20 cellular contexts compared by ENCODE assay signal in the genomic region with DNA sequence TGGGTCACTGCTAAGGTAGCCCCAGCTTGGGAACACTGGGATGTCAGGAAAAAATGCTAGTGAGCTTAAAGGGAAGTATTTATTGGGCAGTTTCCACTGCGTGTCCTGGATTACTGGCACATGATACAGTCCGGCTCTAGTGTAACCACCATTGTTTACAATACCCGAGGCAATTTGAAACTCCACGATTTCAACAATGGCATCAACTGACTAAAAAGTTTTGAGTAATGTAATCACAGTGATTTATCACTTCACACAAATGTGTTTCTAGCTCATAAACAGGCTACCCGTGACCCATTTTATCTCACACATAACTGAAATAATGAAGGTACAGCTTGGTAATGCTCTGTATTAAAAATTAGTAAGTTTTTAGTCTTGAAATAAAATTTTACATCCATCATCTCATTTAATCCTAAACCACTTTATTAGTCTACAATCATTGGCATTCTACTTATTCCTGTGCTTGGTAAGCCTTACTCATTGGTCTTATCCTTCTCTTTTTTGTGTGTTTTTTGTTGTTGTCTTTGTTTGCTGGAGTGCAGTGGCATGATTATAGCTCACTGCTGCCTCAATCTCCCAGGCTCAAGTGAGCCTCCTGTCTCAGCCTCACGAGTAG. TPM values are rescaled to one million over a fixed set of nuclear protein-coding genes. Genes with fewer than 3 reads are reported as not detected.
DNase-seq lines count a peak whose midpoint lies in the region; ATAC-seq and TF ChIP-seq lines count a peak whose summit lies in the region.
"Had no signal": no experiment of that assay in that cellular context is flagged by ENCODE, and none has a peak within 500 bp of the region (broad histone marks: within the 10 kb centered on the region; RNA-seq: fewer than 3 reads in every experiment).

No MANE protein-coding gene starts in this region.

- TF ChIP-seq CTCF in HFFc6 (IDR thresholded peaks at IDR 0.05): no peak
- TF ChIP-seq CTCF in endothelial cell (IDR thresholded peaks at IDR 0.05; ENCODE audit: unreplicated experiment): no peak

- no peaks in the 10 kb centered on the region for H3K9me3 Mint-ChIP-seq in HFFc6
- H3K9me3 Mint-ChIP-seq in activated T-helper 17 cell treated with anti-CD3 and anti-CD28 coated beads, Interleukin-2, amount 50 U/mL, for 72 hours: no peaks in the 10 kb centered on the region
- no peaks in the 10 kb centered on the region for H3K9me3 Mint-ChIP-seq in endothelial cell (ENCODE audit: unreplicated experiment)
- H3K9me3 Mint-ChIP-seq: activated naive CD4-positive, alpha-beta T cell treated with anti-CD3 and anti-CD28 coated beads, Interleukin-2, amount 10 ng/mL, durations not matched to agents 7 days and 5 days; CD4-positive, alpha-beta T cell; IgD-negative memory B cell; stimulated activated naive B cell treated with anti-CD40 and anti-IgM and Interleukin-4, amounts not matched to agents 10 μg/mL and 1 μg/mL and 100 μg/mL, for 72 hours had no signal

- H3K36me3 Mint-ChIP-seq in HFFc6 (ENCODE audit: low read depth) (peaks cover 75% of the 10 kb centered on the region), endothelial cell (ENCODE audit: low read depth, unreplicated experiment) (peaks cover 23% of the 10 kb centered on the region)
- peaks cover 79% of the 10 kb centered on the region for H3K36me3 Mint-ChIP-seq in activated T-helper 17 cell treated with anti-CD3 and anti-CD28 coated beads, Interleukin-2, amount 50 U/mL, for 72 hours (ENCODE audit: low read depth)

- peaks cover 87% of the 10 kb centered on the region for H3K4me1 Mint-ChIP-seq in HFFc6 (ENCODE audit: low read depth)
- peaks cover 20% of the 10 kb centered on the region for H3K4me1 Mint-ChIP-seq in activated T-helper 17 cell treated with anti-CD3 and anti-CD28 coated beads, Interleukin-2, amount 50 U/mL, for 72 hours
- H3K4me1 Mint-ChIP-seq in endothelial cell (ENCODE audit: unreplicated experiment): peaks cover 7% of the 10 kb centered on the region

- no peak for ATAC-seq in activated T-helper 17 cell treated with anti-CD3 and anti-CD28 coated beads, Interleukin-2, amount 50 U/mL, for 72 hours (replicated peaks)
- ATAC-seq in GM21786 (IDR thresholded peaks at IDR 0.05; ENCODE audit: unreplicated experiment): no peak
- ATAC-seq: body of pancreas; stimulated activated naive B cell treated with anti-CD40 and anti-IgM and Interleukin-4, amounts not matched to agents 10 μg/mL and 1 μg/mL and 100 μg/mL, for 72 hours had no signal

- H3K27me3 Mint-ChIP-seq in HFFc6 (ENCODE audit: insufficient read depth) (peaks cover 2% of the 10 kb centered on the region), endothelial cell (ENCODE audit: unreplicated experiment) (peaks cover 3% of the 10 kb centered on the region)
- no peaks in the 10 kb centered on the region for H3K27me3 Mint-ChIP-seq in activated T-helper 17 cell treated with anti-CD3 and anti-CD28 coated beads, Interleukin-2, amount 50 U/mL, for 72 hours
- H3K27me3 Mint-ChIP-seq: activated naive CD4-positive, alpha-beta T cell treated with anti-CD3 and anti-CD28 coated beads, Interleukin-2, amount 10 ng/mL, durations not matched to agents 7 days and 5 days; CD4-positive, alpha-beta T cell; IgD-negative memory B cell; stimulated activated naive B cell treated with anti-CD40 and anti-IgM and Interleukin-4, amounts not matched to agents 10 μg/mL and 1 μg/mL and 100 μg/mL, for 72 hours had no signal

- peak; percentile 57 for DNase-seq in AG08396 (ENCODE audit: low spot score)
- peak; percentile 60 for DNase-seq in HFFc6
- peak; percentile 89 for DNase-seq in fibroblast of peridontal ligament (ENCODE audit: extremely low read depth)
- no peak for DNase-seq in LoVo (ENCODE audit: low spot score)
- no peak for DNase-seq in activated gamma-delta T cell treated with Interleukin-2 at 50 U/mL for 16 hours
- no peak for DNase-seq in endothelial cell (ENCODE audit: low spot score)
- DNase-seq: activated CD4-positive, alpha-beta T cell treated with anti-CD3 and anti-CD28 coated beads for 48 hours; activated naive CD4-positive, alpha-beta T cell treated with anti-CD3 and anti-CD28 coated beads, Interleukin-2, amount 10 ng/mL, durations not matched to agents 7 days and 5 days; body of pancreas; CD4-positive, alpha-beta T cell; hypothalamus; midbrain; NCI-H1105 treated with DMSO at 0.1 percent for 48 hours; NCI-H2171; NCI-H82; stimulated activated naive B cell treated with anti-CD40 and anti-IgM and Interleukin-4, amounts not matched to agents 10 μg/mL and 1 μg/mL and 100 μg/mL, for 72 hours; trophoblast cell had no signal

- peak overlapping the region; percentile 63 for H3K4me3 Mint-ChIP-seq in HFFc6
- H3K4me3 Mint-ChIP-seq in activated T-helper 17 cell treated with anti-CD3 and anti-CD28 coated beads, Interleukin-2, amount 50 U/mL, for 72 hours: no peak overlapping the region
- no peak overlapping the region for H3K4me3 Mint-ChIP-seq in endothelial cell (ENCODE audit: unreplicated experiment)
- H3K4me3 Mint-ChIP-seq: activated naive CD4-positive, alpha-beta T cell treated with anti-CD3 and anti-CD28 coated beads, Interleukin-2, amount 10 ng/mL, durations not matched to agents 7 days and 5 days; CD4-positive, alpha-beta T cell; stimulated activated naive B cell treated with anti-CD40 and anti-IgM and Interleukin-4, amounts not matched to agents 10 μg/mL and 1 μg/mL and 100 μg/mL, for 72 hours had no signal

- H3K27ac Mint-ChIP-seq in HFFc6 (peak overlapping the region; percentile 64), endothelial cell (ENCODE audit: unreplicated experiment) (no peak overlapping the region)
- H3K27ac Mint-ChIP-seq in activated T-helper 17 cell treated with anti-CD3 and anti-CD28 coated beads, Interleukin-2, amount 50 U/mL, for 72 hours: peak overlapping the region; percentile 14
- H3K27ac Mint-ChIP-seq: activated naive CD4-positive, alpha-beta T cell treated with anti-CD3 and anti-CD28 coated beads, Interleukin-2, amount 10 ng/mL, durations not matched to agents 7 days and 5 days; CD4-positive, alpha-beta T cell; IgD-negative memory B cell; stimulated activated naive B cell treated with anti-CD40 and anti-IgM and Interleukin-4, amounts not matched to agents 10 μg/mL and 1 μg/mL and 100 μg/mL, for 72 hours had no signal

RNA-seq across cellular contexts. Expression of a gene that starts 7.6 kb away (rescaled TPM):
- 100 to 1,000 TPM in 1 of 6 experiments, 10 to 100 TPM in 5; 70.6 to 100 (median 83.7) TPM for total RNA-seq in HFFc6 (2021; fragmentation: NEBNext Ultra II Directional; extraction: Animal tissue kit (Norgen Biotek cat#: 25700))
- 10 to 100 TPM; 20.4 to 25.3 TPM for total RNA-seq in activated T-helper 17 cell treated with anti-CD3 and anti-CD28 coated beads, Interleukin-2, amount 50 U/mL, for 72 hours
- total RNA-seq in endothelial cell (ENCODE audit: unreplicated experiment): 44.5 TPM

Comparison
In these comparisons a context has a peak if more than half of its experiments do, and no peak if none do; other contexts are left out.
1. DNase-seq: peak in AG08396 (single experiment), HFFc6 (single experiment) and fibroblast of peridontal ligament (single experiment); none in LoVo (single experiment), activated gamma-delta T cell treated with Interleukin-2 at 50 U/mL for 16 hours (single experiment) and endothelial cell (single experiment).